ENCODE assay signal across 11 cellular contexts in the genomic region with DNA sequence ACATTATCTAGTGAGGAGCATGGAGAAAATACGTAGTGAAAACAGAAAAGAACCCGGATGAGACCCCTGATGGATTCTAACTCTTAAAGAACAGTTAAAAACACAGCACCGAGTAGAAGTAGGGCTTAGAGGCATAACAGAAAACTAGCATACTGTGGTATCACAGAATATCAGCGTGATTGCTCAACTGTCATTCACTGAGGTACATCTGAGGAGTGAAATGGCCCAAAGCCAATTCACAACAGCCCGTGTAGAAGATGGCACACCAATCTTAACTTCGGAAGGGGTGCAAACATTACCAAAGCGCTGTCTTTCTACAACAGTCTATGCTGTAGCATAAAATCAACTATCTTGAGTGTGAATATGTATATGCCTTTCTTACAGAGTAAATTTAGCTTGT. TPM values are rescaled to one million over a fixed set of nuclear protein-coding genes. Genes with fewer than 3 reads are reported as not detected.
A peak's percentile ranks its signal among the peaks of the same experiment; 100 is the strongest.
DNase-seq lines count a peak whose midpoint lies in the region; ATAC-seq, FAIRE-seq and TF ChIP-seq lines count a peak whose summit lies in the region.
"Had no signal": no experiment of that assay in that cellular context is flagged by ENCODE, and none has a peak within 500 bp of the region (broad histone marks: within the 10 kb centered on the region; RNA-seq: fewer than 3 reads in every experiment).

No MANE protein-coding gene starts in this region.

- H3K27me3 Mint-ChIP-seq in memory B cell, result no peaks in the 10 kb centered on the region

- H3K27me3 ChIP-seq in HUES48 (ENCODE audit: control insufficient read depth, insufficient read depth, low read length) (no peaks in the 10 kb centered on the region), bronchial epithelial cell (ENCODE audit: control insufficient read depth, insufficient read depth, low read length) (no peaks in the 10 kb centered on the region), thyroid gland (no peaks in the 10 kb centered on the region)

- no peak overlapping the region for H3K4me3 Mint-ChIP-seq in memory B cell
- H3K4me3 Mint-ChIP-seq: activated CD4-positive, alpha-beta T cell treated with anti-CD3 and anti-CD28 coated beads, Interleukin-2, amount 10 ng/mL, durations not matched to agents 24 days and 14 days; nephron progenitor cell had no signal

- H3K36me3 ChIP-seq in HUES48 (ENCODE audit: control insufficient read depth, insufficient read depth, low read length) (peaks cover 4% of the 10 kb centered on the region; the same call in 1 of the 2 replicates), bronchial epithelial cell (ENCODE audit: control insufficient read depth, insufficient read depth, low read length) (no peaks in the 10 kb centered on the region), thyroid gland (no peaks in the 10 kb centered on the region)

- H3K9me3 ChIP-seq in HUES48 (ENCODE audit: control insufficient read depth, insufficient read depth, low read length) (no peaks in the 10 kb centered on the region), thyroid gland (no peaks in the 10 kb centered on the region)

- peaks cover 13% of the 10 kb centered on the region for H3K4me1 ChIP-seq in HUES48 (ENCODE audit: control insufficient read depth, insufficient read depth, low read length)
- H3K4me1 ChIP-seq in thyroid gland, result peaks cover 8 to 10% of the 10 kb centered on the region in 2 donors

- no peak overlapping the region for H3K27ac ChIP-seq in HUES48 (ENCODE audit: low read depth, low read length)
- H3K27ac ChIP-seq in thyroid gland, result no peak overlapping the region

- no peak for TF ChIP-seq POLR2A in thyroid gland (IDR thresholded peaks at IDR 0.05)

- no peak overlapping the region for H3K9ac ChIP-seq in HUES48 (ENCODE audit: low read depth, low read length)

- FAIRE-seq in bronchial epithelial cell (lab: Jason Lieb, UNC), result no peak

- H3K4me3 ChIP-seq in AG09309 (ENCODE audit: control insufficient read depth, low read depth, low read length) (peak overlapping the region; percentile 87; the same call in 1 of the 2 replicates), HUES48 (ENCODE audit: low read depth, low read length) (peak overlapping the region; percentile 84), bronchial epithelial cell (ENCODE audit: low read depth, low read length) (peak overlapping the region; percentile 90), thyroid gland (replicated peaks in 1 of 3) (no peak overlapping the region)

- peaks cover 3% of the 10 kb centered on the region for H3K36me3 Mint-ChIP-seq in memory B cell

- no peak for ATAC-seq in memory B cell (ENCODE audit: low read depth)
- no peak for ATAC-seq in GM21529 (IDR thresholded peaks at IDR 0.05; ENCODE audit: unreplicated experiment)

- TF ChIP-seq CTCF in AG09309 (IDR thresholded peaks at IDR 0.05; ENCODE audit: control insufficient read depth, insufficient read depth, low read depth, low read length, missing control alignments) (no peak), bronchial epithelial cell (IDR thresholded peaks at IDR 0.05; ENCODE audit: insufficient read depth, low read length, severe bottlenecking) (no peak), thyroid gland (IDR thresholded peaks at IDR 0.05) (no peak)

- no peaks in the 10 kb centered on the region for H3K9me3 Mint-ChIP-seq in memory B cell
- H3K9me3 Mint-ChIP-seq: activated CD4-positive, alpha-beta T cell treated with anti-CD3 and anti-CD28 coated beads, Interleukin-2, amount 10 ng/mL, durations not matched to agents 24 days and 14 days had no signal

- intact Hi-C loops in thyroid gland (cut with DNase I), result no loop called here

- H3K4me1 Mint-ChIP-seq in memory B cell, result peaks cover 16% of the 10 kb centered on the region

- DNase-seq in AG09309 (ENCODE audit: low read depth) (no peak), bronchial epithelial cell (ENCODE audit: low read depth) (peak; percentile 15), memory B cell (ENCODE audit: low spot score in 2 of 2) (no peak), GF-D8 (lab: John Stamatoyannopoulos, UW) (no peak), thyroid gland (no peak)
- DNase-seq in central memory CD4-positive, alpha-beta T cell, result no peak
- DNase-seq: DMS79, nephron progenitor cell had no signal

- WGBS in thyroid gland, 2 donors, result 44 to 47% methylated on average over 7 of the region's 7 CpGs

- H3K27ac Mint-ChIP-seq in memory B cell, result peak overlapping the region; percentile 90
- H3K27ac Mint-ChIP-seq: nephron progenitor cell had no signal

RNA-seq across cellular contexts. Expression of a gene that starts 1.8 kb away (rescaled TPM):
- total RNA-seq in bronchial epithelial cell, result 43.4 and 59.5 TPM in 2 replicates
- total RNA-seq in thyroid gland, result 100 to 1,000 TPM in 2 of 4 donors, 10 to 100 TPM in 2; 64.2 to 115 (median 92.1) TPM

Comparison
In these comparisons a context has a peak if more than half of its experiments do, and no peak if none do; other contexts are left out.
1. H3K4me3 ChIP-seq: peak in AG09309 (single experiment), HUES48 (single experiment) and bronchial epithelial cell (single experiment); none in thyroid gland (0 of 3).